ENCODE assay signal across 1 cellular context in the genomic region with DNA sequence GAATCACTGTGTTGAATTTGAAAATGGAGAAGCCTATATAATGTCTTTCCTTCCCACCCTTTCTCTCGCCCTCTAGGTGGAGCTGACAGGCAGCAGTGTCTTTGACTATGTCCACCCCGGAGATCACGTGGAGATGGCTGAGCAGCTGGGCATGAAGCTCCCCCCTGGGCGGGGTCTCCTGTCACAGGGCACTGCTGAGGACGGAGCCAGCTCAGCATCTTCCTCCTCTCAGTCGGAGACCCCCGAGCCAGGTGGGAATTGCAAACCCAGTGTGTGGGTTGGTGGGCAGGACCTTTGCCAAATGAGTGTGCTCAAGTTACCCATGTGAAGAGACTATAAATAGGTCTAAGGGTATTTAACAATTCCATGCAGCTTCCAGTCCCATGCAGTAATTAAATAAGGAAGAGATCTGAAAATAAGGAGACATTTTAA.
TF ChIP-seq lines count a peak whose summit lies in the region.

No MANE protein-coding gene starts in this region.

TF ChIP-seq in HEK293, 187 proteins besides CTCF, POLR2A, EP300 and RAD21 (continued from another document):
- TF ChIP-seq, protein P1, sequence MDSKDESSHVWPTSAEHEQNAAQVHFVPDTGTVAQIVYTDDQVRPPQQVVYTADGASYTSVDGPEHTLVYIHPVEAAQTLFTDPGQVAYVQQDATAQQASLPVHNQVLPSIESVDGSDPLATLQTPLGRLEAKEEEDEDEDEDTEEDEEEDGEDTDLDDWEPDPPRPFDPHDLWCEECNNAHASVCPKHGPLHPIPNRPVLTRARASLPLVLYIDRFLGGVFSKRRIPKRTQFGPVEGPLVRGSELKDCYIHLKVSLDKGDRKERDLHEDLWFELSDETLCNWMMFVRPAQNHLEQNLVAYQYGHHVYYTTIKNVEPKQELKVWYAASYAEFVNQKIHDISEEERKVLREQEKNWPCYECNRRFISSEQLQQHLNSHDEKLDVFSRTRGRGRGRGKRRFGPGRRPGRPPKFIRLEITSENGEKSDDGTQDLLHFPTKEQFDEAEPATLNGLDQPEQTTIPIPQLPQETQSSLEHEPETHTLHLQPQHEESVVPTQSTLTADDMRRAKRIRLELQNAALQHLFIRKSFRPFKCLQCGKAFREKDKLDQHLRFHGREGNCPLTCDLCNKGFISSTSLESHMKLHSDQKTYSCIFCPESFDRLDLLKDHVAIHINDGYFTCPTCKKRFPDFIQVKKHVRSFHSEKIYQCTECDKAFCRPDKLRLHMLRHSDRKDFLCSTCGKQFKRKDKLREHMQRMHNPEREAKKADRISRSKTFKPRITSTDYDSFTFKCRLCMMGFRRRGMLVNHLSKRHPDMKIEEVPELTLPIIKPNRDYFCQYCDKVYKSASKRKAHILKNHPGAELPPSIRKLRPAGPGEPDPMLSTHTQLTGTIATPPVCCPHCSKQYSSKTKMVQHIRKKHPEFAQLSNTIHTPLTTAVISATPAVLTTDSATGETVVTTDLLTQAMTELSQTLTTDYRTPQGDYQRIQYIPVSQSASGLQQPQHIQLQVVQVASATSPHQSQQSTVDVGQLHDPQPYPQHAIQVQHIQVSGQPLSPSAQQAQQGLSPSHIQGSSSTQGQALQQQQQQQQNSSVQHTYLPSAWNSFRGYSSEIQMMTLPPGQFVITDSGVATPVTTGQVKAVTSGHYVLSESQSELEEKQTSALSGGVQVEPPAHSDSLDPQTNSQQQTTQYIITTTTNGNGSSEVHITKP (tag by site-specific recombination; IDR thresholded peaks at IDR 0.05): 0 out of 2 replicates have a peak, but pooled peaks have one; percentile 23
- TF ChIP-seq ZNF701 (tag by site-specific recombination; IDR thresholded peaks at IDR 0.05) (no peak), SCRT1 (tag by site-specific recombination; IDR thresholded peaks at IDR 0.05; ENCODE audit: borderline replicate concordance) (no peak), ZNF48 (tag by site-specific recombination; IDR thresholded peaks at IDR 0.05) (no peak), ZNF121 (tag by site-specific recombination; IDR thresholded peaks at IDR 0.05) (no peak), GLI4 (tag by site-specific recombination; IDR thresholded peaks at IDR 0.05) (no peak), ZNF423 (tag by site-specific recombination; IDR thresholded peaks at IDR 0.05) (no peak), ZNF514 (tag by site-specific recombination; IDR thresholded peaks at IDR 0.05) (no peak), ZNF626 (tag by site-specific recombination; IDR thresholded peaks at IDR 0.05) (no peak), ZNF140 (tag by site-specific recombination; IDR thresholded peaks at IDR 0.05) (peak; percentile 39; the same call in 1 of the 2 replicates), ZNF654 (tag by site-specific recombination; IDR thresholded peaks at IDR 0.05; ENCODE audit: low read depth) (peak; percentile 57), GLIS1 (tag by site-specific recombination; IDR thresholded peaks at IDR 0.05) (peak; percentile 27; the same call in 1 of the 2 replicates), RBAK (tag by site-specific recombination; IDR thresholded peaks at IDR 0.05) (no peak), ZNF416 (tag by site-specific recombination; IDR thresholded peaks at IDR 0.05) (no peak), ZBTB17 (tag by site-specific recombination; IDR thresholded peaks at IDR 0.05) (no peak), MEIS1 (CRISPR knock-in tag; IDR thresholded peaks at IDR 0.05; ENCODE audit: borderline replicate concordance) (no peak), ZNF366 (tag by site-specific recombination; conservative IDR thresholded peaks at IDR 0.05) (no peak), ZNF433 (tag by site-specific recombination; IDR thresholded peaks at IDR 0.05; ENCODE audit: low read depth) (no peak), ZNF776 (tag by site-specific recombination; IDR thresholded peaks at IDR 0.05; ENCODE audit: borderline replicate concordance) (no peak), ZNF785 (tag by site-specific recombination; IDR thresholded peaks at IDR 0.05) (no peak), ZNF211 (tag by site-specific recombination; IDR thresholded peaks at IDR 0.05; ENCODE audit: low read depth) (no peak), OVOL3 (tag by site-specific recombination; IDR thresholded peaks at IDR 0.05) (no peak), GFI1B (tag by site-specific recombination; IDR thresholded peaks at IDR 0.05) (no peak), TRIM28 (IDR thresholded peaks at IDR 0.05; ENCODE audit: borderline replicate concordance, low read length) (peak; percentile 39; the same call in 1 of the 2 replicates), SP3 (tag by site-specific recombination; IDR thresholded peaks at IDR 0.05) (peak; percentile 33; the same call in 1 of the 2 replicates), ZNF335 (tag by site-specific recombination; conservative IDR thresholded peaks at IDR 0.05) (no peak), SP2 (tag by site-specific recombination; IDR thresholded peaks at IDR 0.05) (no peak), IKZF3 (tag by site-specific recombination; IDR thresholded peaks at IDR 0.05) (no peak), ZNF658 (tag by site-specific recombination; IDR thresholded peaks at IDR 0.05) (no peak)
- TF ChIP-seq, protein P2, sequence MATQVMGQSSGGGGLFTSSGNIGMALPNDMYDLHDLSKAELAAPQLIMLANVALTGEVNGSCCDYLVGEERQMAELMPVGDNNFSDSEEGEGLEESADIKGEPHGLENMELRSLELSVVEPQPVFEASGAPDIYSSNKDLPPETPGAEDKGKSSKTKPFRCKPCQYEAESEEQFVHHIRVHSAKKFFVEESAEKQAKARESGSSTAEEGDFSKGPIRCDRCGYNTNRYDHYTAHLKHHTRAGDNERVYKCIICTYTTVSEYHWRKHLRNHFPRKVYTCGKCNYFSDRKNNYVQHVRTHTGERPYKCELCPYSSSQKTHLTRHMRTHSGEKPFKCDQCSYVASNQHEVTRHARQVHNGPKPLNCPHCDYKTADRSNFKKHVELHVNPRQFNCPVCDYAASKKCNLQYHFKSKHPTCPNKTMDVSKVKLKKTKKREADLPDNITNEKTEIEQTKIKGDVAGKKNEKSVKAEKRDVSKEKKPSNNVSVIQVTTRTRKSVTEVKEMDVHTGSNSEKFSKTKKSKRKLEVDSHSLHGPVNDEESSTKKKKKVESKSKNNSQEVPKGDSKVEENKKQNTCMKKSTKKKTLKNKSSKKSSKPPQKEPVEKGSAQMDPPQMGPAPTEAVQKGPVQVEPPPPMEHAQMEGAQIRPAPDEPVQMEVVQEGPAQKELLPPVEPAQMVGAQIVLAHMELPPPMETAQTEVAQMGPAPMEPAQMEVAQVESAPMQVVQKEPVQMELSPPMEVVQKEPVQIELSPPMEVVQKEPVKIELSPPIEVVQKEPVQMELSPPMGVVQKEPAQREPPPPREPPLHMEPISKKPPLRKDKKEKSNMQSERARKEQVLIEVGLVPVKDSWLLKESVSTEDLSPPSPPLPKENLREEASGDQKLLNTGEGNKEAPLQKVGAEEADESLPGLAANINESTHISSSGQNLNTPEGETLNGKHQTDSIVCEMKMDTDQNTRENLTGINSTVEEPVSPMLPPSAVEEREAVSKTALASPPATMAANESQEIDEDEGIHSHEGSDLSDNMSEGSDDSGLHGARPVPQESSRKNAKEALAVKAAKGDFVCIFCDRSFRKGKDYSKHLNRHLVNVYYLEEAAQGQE (tag by site-specific recombination; IDR thresholded peaks at IDR 0.05): no peak
- TF ChIP-seq, protein P3, sequence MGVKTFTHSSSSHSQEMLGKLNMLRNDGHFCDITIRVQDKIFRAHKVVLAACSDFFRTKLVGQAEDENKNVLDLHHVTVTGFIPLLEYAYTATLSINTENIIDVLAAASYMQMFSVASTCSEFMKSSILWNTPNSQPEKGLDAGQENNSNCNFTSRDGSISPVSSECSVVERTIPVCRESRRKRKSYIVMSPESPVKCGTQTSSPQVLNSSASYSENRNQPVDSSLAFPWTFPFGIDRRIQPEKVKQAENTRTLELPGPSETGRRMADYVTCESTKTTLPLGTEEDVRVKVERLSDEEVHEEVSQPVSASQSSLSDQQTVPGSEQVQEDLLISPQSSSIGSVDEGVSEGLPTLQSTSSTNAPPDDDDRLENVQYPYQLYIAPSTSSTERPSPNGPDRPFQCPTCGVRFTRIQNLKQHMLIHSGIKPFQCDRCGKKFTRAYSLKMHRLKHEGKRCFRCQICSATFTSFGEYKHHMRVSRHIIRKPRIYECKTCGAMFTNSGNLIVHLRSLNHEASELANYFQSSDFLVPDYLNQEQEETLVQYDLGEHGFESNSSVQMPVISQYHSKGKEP (tag by site-specific recombination; IDR thresholded peaks at IDR 0.05): no peak
- TF ChIP-seq, protein P4, sequence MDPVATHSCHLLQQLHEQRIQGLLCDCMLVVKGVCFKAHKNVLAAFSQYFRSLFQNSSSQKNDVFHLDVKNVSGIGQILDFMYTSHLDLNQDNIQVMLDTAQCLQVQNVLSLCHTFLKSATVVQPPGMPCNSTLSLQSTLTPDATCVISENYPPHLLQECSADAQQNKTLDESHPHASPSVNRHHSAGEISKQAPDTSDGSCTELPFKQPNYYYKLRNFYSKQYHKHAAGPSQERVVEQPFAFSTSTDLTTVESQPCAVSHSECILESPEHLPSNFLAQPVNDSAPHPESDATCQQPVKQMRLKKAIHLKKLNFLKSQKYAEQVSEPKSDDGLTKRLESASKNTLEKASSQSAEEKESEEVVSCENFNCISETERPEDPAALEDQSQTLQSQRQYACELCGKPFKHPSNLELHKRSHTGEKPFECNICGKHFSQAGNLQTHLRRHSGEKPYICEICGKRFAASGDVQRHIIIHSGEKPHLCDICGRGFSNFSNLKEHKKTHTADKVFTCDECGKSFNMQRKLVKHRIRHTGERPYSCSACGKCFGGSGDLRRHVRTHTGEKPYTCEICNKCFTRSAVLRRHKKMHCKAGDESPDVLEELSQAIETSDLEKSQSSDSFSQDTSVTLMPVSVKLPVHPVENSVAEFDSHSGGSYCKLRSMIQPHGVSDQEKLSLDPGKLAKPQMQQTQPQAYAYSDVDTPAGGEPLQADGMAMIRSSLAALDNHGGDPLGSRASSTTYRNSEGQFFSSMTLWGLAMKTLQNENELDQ (tag by site-specific recombination; IDR thresholded peaks at IDR 0.05; ENCODE audit: low read depth): no peak
- TF ChIP-seq, protein P5, sequence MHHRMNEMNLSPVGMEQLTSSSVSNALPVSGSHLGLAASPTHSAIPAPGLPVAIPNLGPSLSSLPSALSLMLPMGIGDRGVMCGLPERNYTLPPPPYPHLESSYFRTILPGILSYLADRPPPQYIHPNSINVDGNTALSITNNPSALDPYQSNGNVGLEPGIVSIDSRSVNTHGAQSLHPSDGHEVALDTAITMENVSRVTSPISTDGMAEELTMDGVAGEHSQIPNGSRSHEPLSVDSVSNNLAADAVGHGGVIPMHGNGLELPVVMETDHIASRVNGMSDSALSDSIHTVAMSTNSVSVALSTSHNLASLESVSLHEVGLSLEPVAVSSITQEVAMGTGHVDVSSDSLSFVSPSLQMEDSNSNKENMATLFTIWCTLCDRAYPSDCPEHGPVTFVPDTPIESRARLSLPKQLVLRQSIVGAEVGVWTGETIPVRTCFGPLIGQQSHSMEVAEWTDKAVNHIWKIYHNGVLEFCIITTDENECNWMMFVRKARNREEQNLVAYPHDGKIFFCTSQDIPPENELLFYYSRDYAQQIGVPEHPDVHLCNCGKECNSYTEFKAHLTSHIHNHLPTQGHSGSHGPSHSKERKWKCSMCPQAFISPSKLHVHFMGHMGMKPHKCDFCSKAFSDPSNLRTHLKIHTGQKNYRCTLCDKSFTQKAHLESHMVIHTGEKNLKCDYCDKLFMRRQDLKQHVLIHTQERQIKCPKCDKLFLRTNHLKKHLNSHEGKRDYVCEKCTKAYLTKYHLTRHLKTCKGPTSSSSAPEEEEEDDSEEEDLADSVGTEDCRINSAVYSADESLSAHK (tag by site-specific recombination; IDR thresholded peaks at IDR 0.05): no peak
- TF ChIP-seq, protein P6, sequence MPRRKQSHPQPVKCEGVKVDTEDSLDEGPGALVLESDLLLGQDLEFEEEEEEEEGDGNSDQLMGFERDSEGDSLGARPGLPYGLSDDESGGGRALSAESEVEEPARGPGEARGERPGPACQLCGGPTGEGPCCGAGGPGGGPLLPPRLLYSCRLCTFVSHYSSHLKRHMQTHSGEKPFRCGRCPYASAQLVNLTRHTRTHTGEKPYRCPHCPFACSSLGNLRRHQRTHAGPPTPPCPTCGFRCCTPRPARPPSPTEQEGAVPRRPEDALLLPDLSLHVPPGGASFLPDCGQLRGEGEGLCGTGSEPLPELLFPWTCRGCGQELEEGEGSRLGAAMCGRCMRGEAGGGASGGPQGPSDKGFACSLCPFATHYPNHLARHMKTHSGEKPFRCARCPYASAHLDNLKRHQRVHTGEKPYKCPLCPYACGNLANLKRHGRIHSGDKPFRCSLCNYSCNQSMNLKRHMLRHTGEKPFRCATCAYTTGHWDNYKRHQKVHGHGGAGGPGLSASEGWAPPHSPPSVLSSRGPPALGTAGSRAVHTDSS (tag by site-specific recombination; IDR thresholded peaks at IDR 0.05): no peak
- TF ChIP-seq, protein P7, sequence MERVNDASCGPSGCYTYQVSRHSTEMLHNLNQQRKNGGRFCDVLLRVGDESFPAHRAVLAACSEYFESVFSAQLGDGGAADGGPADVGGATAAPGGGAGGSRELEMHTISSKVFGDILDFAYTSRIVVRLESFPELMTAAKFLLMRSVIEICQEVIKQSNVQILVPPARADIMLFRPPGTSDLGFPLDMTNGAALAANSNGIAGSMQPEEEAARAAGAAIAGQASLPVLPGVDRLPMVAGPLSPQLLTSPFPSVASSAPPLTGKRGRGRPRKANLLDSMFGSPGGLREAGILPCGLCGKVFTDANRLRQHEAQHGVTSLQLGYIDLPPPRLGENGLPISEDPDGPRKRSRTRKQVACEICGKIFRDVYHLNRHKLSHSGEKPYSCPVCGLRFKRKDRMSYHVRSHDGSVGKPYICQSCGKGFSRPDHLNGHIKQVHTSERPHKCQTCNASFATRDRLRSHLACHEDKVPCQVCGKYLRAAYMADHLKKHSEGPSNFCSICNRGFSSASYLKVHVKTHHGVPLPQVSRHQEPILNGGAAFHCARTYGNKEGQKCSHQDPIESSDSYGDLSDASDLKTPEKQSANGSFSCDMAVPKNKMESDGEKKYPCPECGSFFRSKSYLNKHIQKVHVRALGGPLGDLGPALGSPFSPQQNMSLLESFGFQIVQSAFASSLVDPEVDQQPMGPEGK (tag by site-specific recombination; IDR thresholded peaks at IDR 0.05): peak; percentile 49
- TF ChIP-seq, protein P8, sequence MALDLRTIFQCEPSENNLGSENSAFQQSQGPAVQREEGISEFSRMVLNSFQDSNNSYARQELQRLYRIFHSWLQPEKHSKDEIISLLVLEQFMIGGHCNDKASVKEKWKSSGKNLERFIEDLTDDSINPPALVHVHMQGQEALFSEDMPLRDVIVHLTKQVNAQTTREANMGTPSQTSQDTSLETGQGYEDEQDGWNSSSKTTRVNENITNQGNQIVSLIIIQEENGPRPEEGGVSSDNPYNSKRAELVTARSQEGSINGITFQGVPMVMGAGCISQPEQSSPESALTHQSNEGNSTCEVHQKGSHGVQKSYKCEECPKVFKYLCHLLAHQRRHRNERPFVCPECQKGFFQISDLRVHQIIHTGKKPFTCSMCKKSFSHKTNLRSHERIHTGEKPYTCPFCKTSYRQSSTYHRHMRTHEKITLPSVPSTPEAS (tag by site-specific recombination; IDR thresholded peaks at IDR 0.05): no peak
